Comparison of ENCODE assay signal across 8 cellular contexts in the genomic region with DNA sequence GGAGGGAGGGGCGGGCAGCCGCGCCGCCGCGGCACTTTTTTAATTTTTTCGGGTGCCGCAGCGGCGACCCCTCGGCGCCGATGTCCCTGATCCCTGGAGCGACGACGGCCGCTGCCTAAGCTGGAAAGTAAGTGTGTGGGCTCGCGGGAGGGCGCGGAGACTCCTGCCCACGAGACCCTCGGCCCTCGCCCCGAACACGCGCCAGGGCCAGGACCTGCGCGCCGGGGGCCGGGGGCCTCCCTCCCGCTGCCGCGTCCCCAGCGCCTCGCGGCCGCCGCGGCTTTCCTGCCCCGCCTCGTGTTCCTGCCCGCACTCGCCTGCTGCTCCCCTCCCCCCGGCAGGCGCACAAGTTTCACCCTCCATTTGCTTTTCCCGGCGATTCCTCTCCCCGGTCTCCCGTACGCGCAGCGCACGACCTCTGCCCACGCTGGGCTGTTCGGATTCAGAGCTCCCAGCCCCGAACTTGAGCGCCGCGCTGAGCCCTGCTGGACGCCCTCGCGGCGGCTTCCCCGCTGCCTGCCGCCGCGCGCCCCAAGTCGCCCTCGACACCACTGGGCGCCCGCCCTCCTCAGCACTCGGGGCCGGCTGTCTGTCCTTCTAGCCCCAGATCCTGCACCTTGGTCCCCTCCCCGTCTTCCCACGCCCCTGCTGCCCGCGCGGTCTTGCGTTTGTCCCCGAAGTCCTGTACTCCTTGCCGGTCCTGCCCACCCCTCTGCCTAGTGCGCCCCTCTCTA. TPM values are rescaled to one million over a fixed set of nuclear protein-coding genes. Genes with fewer than 3 reads are reported as not detected.
DNase-seq lines count a peak whose midpoint lies in the region; ATAC-seq and TF ChIP-seq lines count a peak whose summit lies in the region.

No MANE protein-coding gene starts in this region.

- H3K4me3 Mint-ChIP-seq in stimulated activated memory B cell treated with anti-CD40 and anti-IgM and Interleukin-4, amounts not matched to agents 10 μg/mL and 1 μg/mL and 100 μg/mL, for 72 hours, result peak overlapping the region; percentile 95

- no peaks in the 10 kb centered on the region for H3K9me3 Mint-ChIP-seq in stimulated activated memory B cell treated with anti-CD40 and anti-IgM and Interleukin-4, amounts not matched to agents 10 μg/mL and 1 μg/mL and 100 μg/mL, for 72 hours

- no peaks in the 10 kb centered on the region for H3K36me3 ChIP-seq in esophagus muscularis mucosa

- peaks cover 35 to 49% (median 44%) of the 10 kb centered on the region in 4 donors for H3K4me1 ChIP-seq in esophagus muscularis mucosa

- TF ChIP-seq CTCF in esophagus muscularis mucosa (IDR thresholded peaks at IDR 0.05), result no peak

- TF ChIP-seq POLR2A in esophagus muscularis mucosa (IDR thresholded peaks at IDR 0.05; ENCODE audit: low read depth), result no peak

- peaks cover 23% of the 10 kb centered on the region for H3K27me3 Mint-ChIP-seq in stimulated activated memory B cell treated with anti-CD40 and anti-IgM and Interleukin-4, amounts not matched to agents 10 μg/mL and 1 μg/mL and 100 μg/mL, for 72 hours

- H3K9me3 ChIP-seq in esophagus muscularis mucosa, result no peaks in the 10 kb centered on the region

- peak overlapping the region; percentile 94 to 98 (median 96) for H3K27ac ChIP-seq in esophagus muscularis mucosa (replicated peaks in 1 of 4)

- H3K4me1 Mint-ChIP-seq in stimulated activated memory B cell treated with anti-CD40 and anti-IgM and Interleukin-4, amounts not matched to agents 10 μg/mL and 1 μg/mL and 100 μg/mL, for 72 hours, result peaks cover 9% of the 10 kb centered on the region

- TF ChIP-seq EP300 in esophagus muscularis mucosa (IDR thresholded peaks at IDR 0.05), result no peak

- no peaks in the 10 kb centered on the region for H3K36me3 Mint-ChIP-seq in stimulated activated memory B cell treated with anti-CD40 and anti-IgM and Interleukin-4, amounts not matched to agents 10 μg/mL and 1 μg/mL and 100 μg/mL, for 72 hours

- DNase-seq in Ammon's horn (ENCODE audit: low spot score) (peak; percentile 69), NOMO-1 treated with DMSO at 0.1 percent for 48 hours (lab: John Stamatoyannopoulos, UW; ENCODE audit: unreplicated experiment) (peak; percentile 61), activated T-cell treated with anti-CD3 and anti-CD28 coated beads for 4 hours (peak; percentile 20), esophagus muscularis mucosa (ENCODE audit: extremely low spot score) (no peak), myocyte (ENCODE audit: low read depth) (peak; percentile 76)

- H3K27ac Mint-ChIP-seq in stimulated activated memory B cell treated with anti-CD40 and anti-IgM and Interleukin-4, amounts not matched to agents 10 μg/mL and 1 μg/mL and 100 μg/mL, for 72 hours, result peak overlapping the region; percentile 47

- ATAC-seq in GM19025 (IDR thresholded peaks at IDR 0.05; ENCODE audit: low read depth, unreplicated experiment) (peak; percentile 16), HG03280 (IDR thresholded peaks at IDR 0.05; ENCODE audit: unreplicated experiment) (peak; percentile 38)
- ATAC-seq in stimulated activated memory B cell treated with anti-CD40 and anti-IgM and Interleukin-4, amounts not matched to agents 10 μg/mL and 1 μg/mL and 100 μg/mL, for 72 hours, result peak; percentile 52

- H3K4me3 ChIP-seq in esophagus muscularis mucosa, result peak overlapping the region; percentile 92 to 99 (median 96)

- WGBS in esophagus muscularis mucosa, result 0% methylated on average over 37 of the region's 84 CpGs

- H3K27me3 ChIP-seq in esophagus muscularis mucosa, result no peaks in the 10 kb centered on the region

- intact Hi-C loops in esophagus muscularis mucosa (cut with DNase I), result loop anchor here (5.0 to 10.0 kb wide), 3 partner anchors 148 to 295 kb away; no protein-coding TSS in a partner anchor

RNA-seq across cellular contexts. Expression of a gene that starts 0.5 kb away (rescaled TPM):
- total RNA-seq in esophagus muscularis mucosa, result 100 to 1,000 TPM in 1 of 4 donors, 10 to 100 TPM in 3; 79.7 to 131 (median 93.0) TPM
- 31.4 and 35.7 TPM in 2 replicates for total RNA-seq in myocyte
- 32.0 TPM for polyA plus RNA-seq in myocyte (2012)

RNA-seq across cellular contexts. Expression of a gene that starts 0.7 kb away (rescaled TPM):
- total RNA-seq in esophagus muscularis mucosa (1 to 10 TPM; 2.1 to 3.7 (median 2.9) TPM), myocyte (0.26 and 0.29 TPM in 2 replicates)
- polyA plus RNA-seq in myocyte (2012), result 1.2 TPM
